ENCODE assay signal across 9 cellular contexts in genomic region chr10:13102002-13102794, GRCh38. TPM values are rescaled to one million over a fixed set of nuclear protein-coding genes. Genes with fewer than 3 reads are reported as not detected.
A peak's percentile ranks its signal among the peaks of the same experiment; 100 is the strongest.
DNase-seq lines count a peak whose midpoint lies in the region; ATAC-seq and TF ChIP-seq lines count a peak whose summit lies in the region.
"Had no signal": no experiment of that assay in that cellular context is flagged by ENCODE, and none has a peak within 500 bp of the region (broad histone marks: within the 10 kb centered on the region; RNA-seq: fewer than 3 reads in every experiment).

No MANE protein-coding gene starts in this region.

- POLR2A ChIA-PET in Panc1 (lab: Charles Lee) = no interaction called here
- POLR2A ChIA-PET in naive thymus-derived CD8-positive, alpha-beta T cell (lab: Charles Lee) = interaction anchor here (1.0 kb wide), 1 partner anchor 196 kb away, joined by 4 read pairs; no protein-coding TSS in a partner anchor

- H3K79me2 ChIP-seq in H9 (ENCODE audit: insufficient read depth, low read length) = no peaks in the 10 kb centered on the region

- H3K4me1 Mint-ChIP-seq in CD4-positive, CD25-positive, alpha-beta regulatory T cell = peaks cover 42 to 72% (median 54%) of the 10 kb centered on the region in 4 donors
- peaks cover 31 to 61% (median 60%) of the 10 kb centered on the region in 4 donors for H3K4me1 Mint-ChIP-seq in naive thymus-derived CD8-positive, alpha-beta T cell
- peaks cover 6 to 9% of the 10 kb centered on the region in 2 experiments for H3K4me1 Mint-ChIP-seq in H9

- ATAC-seq in CD4-positive, CD25-positive, alpha-beta regulatory T cell (ENCODE audit: low read depth in 2 of 2) = no peak
- no peak for ATAC-seq in Panc1
- no peak for ATAC-seq in naive thymus-derived CD8-positive, alpha-beta T cell
- no peak for ATAC-seq in GM18909 (IDR thresholded peaks at IDR 0.05; ENCODE audit: poor library complexity, unreplicated experiment)

- H3K4me3 Mint-ChIP-seq in CD4-positive, CD25-positive, alpha-beta regulatory T cell = peak overlapping the region; percentile 76 to 95 (median 84)
- peak overlapping the region in 9 of 10 donors; percentile 1 to 59 (median 11) for H3K4me3 Mint-ChIP-seq in naive thymus-derived CD8-positive, alpha-beta T cell
- no peak overlapping the region for H3K4me3 Mint-ChIP-seq in H9

- H3K4ac ChIP-seq in H9 (ENCODE audit: low read depth, low read length) = no peak overlapping the region

- peak overlapping the region; percentile 95 for H3K27ac ChIP-seq in CD4-positive, CD25-positive, alpha-beta regulatory T cell (ENCODE audit: insufficient read depth, low read length, poor library complexity, severe bottlenecking)
- peak overlapping the region; percentile 68 for H3K27ac ChIP-seq in Panc1 (ENCODE audit: low read length)
- H3K27ac ChIP-seq in H9 (ENCODE audit: insufficient read length, low read depth, low read length) = no peak overlapping the region

- H4K91ac ChIP-seq in H9 (ENCODE audit: insufficient read length, low read depth, low read length) = no peak overlapping the region

- H3K36me3 Mint-ChIP-seq in CD4-positive, CD25-positive, alpha-beta regulatory T cell = peaks cover 19% of the 10 kb centered on the region
- peaks cover 0 to 6% (median 0%) of the 10 kb centered on the region in 3 donors for H3K36me3 Mint-ChIP-seq in naive thymus-derived CD8-positive, alpha-beta T cell
- H3K36me3 Mint-ChIP-seq in H9 (ENCODE audit: insufficient read depth in 1 of 3, low read depth in 3 of 3) = no peaks in the 10 kb centered on the region; a peak in 1 of 7 replicates

- H3K14ac ChIP-seq in H9 (ENCODE audit: insufficient read depth, low read length) = no peak overlapping the region

- no peak overlapping the region for H2BK12ac ChIP-seq in H9 (ENCODE audit: insufficient read length, low read depth, low read length)

- no peaks in the 10 kb centered on the region for H3K9me3 ChIP-seq in CD4-positive, CD25-positive, alpha-beta regulatory T cell (ENCODE audit: control insufficient read depth in 2 of 2, low read length in 2 of 2)
- H3K9me3 ChIP-seq in Panc1 (ENCODE audit: control insufficient read depth, insufficient read depth, low read depth, low read length) (no peaks in the 10 kb centered on the region), H9 (ENCODE audit: control insufficient read depth, low read depth, low read length) (no peaks in the 10 kb centered on the region)

- H3K23me2 ChIP-seq in H9 (ENCODE audit: insufficient read length, low read depth, low read length, poor library complexity, severe bottlenecking) = peaks cover 11% of the 10 kb centered on the region

- intact Hi-C loops in Panc1 (cut with micrococcal nuclease; ENCODE audit: unreplicated experiment) = no loop called here

- H2AK5ac ChIP-seq in H9 (ENCODE audit: insufficient read length, low read length) = no peak overlapping the region

- no peaks in the 10 kb centered on the region for H3K9me3 Mint-ChIP-seq in CD4-positive, CD25-positive, alpha-beta regulatory T cell
- H3K9me3 Mint-ChIP-seq in naive thymus-derived CD8-positive, alpha-beta T cell = no peaks in the 10 kb centered on the region
- H3K9me3 Mint-ChIP-seq in H9 = no peaks in the 10 kb centered on the region

- H2BK20ac ChIP-seq in H9 (ENCODE audit: low read depth, low read length, poor library complexity, severe bottlenecking) = no peak overlapping the region

- no peak overlapping the region for H4K8ac ChIP-seq in H9 (replicated peaks; ENCODE audit: insufficient read length, low read depth, low read length)

- H2AFZ ChIP-seq in H9 (ENCODE audit: low read length) = no peak overlapping the region

- no peaks in the 10 kb centered on the region for H4K20me1 ChIP-seq in H9 (ENCODE audit: control insufficient read depth, insufficient read depth, insufficient read length)

- no peak overlapping the region for H3K18ac ChIP-seq in H9 (ENCODE audit: insufficient read length, low read depth, low read length)

- H2BK15ac ChIP-seq in H9 (ENCODE audit: low read depth, low read length) = no peak overlapping the region

- CTCF ChIA-PET in Panc1 (lab: Charles Lee) = no interaction called here

- H3K23ac ChIP-seq in H9 (ENCODE audit: insufficient read length, low read depth, low read length) = no peak overlapping the region

- TF ChIP-seq POLR2A in erythroblast (IDR thresholded peaks at IDR 0.05; ENCODE audit: low read length) = no peak

- H3K27ac Mint-ChIP-seq in CD4-positive, CD25-positive, alpha-beta regulatory T cell = peak overlapping the region; percentile 90 to 98 (median 95)
- peak overlapping the region; percentile 41 to 86 (median 72) for H3K27ac Mint-ChIP-seq in naive thymus-derived CD8-positive, alpha-beta T cell
- no peak overlapping the region for H3K27ac Mint-ChIP-seq in H9

- H3K27me3 Mint-ChIP-seq in CD4-positive, CD25-positive, alpha-beta regulatory T cell = no peaks in the 10 kb centered on the region
- H3K27me3 Mint-ChIP-seq in naive thymus-derived CD8-positive, alpha-beta T cell = no peaks in the 10 kb centered on the region
- peaks cover 12% of the 10 kb centered on the region for H3K27me3 Mint-ChIP-seq in H9 (ENCODE audit: low read depth)

- no peaks in the 10 kb centered on the region for H3K79me1 ChIP-seq in H9 (ENCODE audit: insufficient read depth, low read depth, low read length, poor library complexity, severe bottlenecking)

- no peak overlapping the region for H3T11ph ChIP-seq in H9 (ENCODE audit: low read length)

- no peak for DNase-seq in CD4-positive, CD25-positive, alpha-beta regulatory T cell
- DNase-seq in Panc1 (ENCODE audit: low read depth, low spot score) (no peak), erythroblast (lab: John Stamatoyannopoulos, UW) (peak; percentile 16 to 37), H9 (no peak), T-helper 9 cell (no peak)
- no peak for DNase-seq in naive thymus-derived CD8-positive, alpha-beta T cell
- DNase-seq in stimulated activated CD4-positive, alpha-beta T cell treated with anti-CD3 and anti-CD28 coated beads, Interleukin-2, amount 100 ng/mL, for 48 hours = no peak
- DNase-seq: NCI-H2029 had no signal

- no peak overlapping the region for H2BK120ac ChIP-seq in H9 (ENCODE audit: low read depth, low read length, poor library complexity, severe bottlenecking)

- H3K4me3 ChIP-seq in CD4-positive, CD25-positive, alpha-beta regulatory T cell (ENCODE audit: low read depth, low read length) = peak overlapping the region; percentile 90
- H3K4me3 ChIP-seq in Panc1 (ENCODE audit: low read depth in 2 of 2, low read length in 2 of 2) = peak overlapping the region; percentile 24 to 40

- H3K9ac ChIP-seq in H9 (ENCODE audit: extremely low read depth, insufficient read length, low read length) = no peak overlapping the region

- H3K36me3 ChIP-seq in CD4-positive, CD25-positive, alpha-beta regulatory T cell (ENCODE audit: control insufficient read depth, insufficient read depth, low read length) = peaks cover 11% of the 10 kb centered on the region
- H3K36me3 ChIP-seq in Panc1 (ENCODE audit: control insufficient read depth, insufficient read depth, low read length) = no peaks in the 10 kb centered on the region

- H3K56ac ChIP-seq in H9 (ENCODE audit: insufficient read length, low read depth, low read length) = no peak overlapping the region

- no TSS peak for BruUV-seq in Panc1 (replicated peaks; lab: Mats Ljungman, UMichigan)

- no peak overlapping the region for H3K4me2 ChIP-seq in H9 (ENCODE audit: insufficient read depth, insufficient read length, low read length)

- H2BK5ac ChIP-seq in H9 (ENCODE audit: insufficient read length, low read length) = no peak overlapping the region

- H3K4me1 ChIP-seq in CD4-positive, CD25-positive, alpha-beta regulatory T cell (ENCODE audit: control insufficient read depth, insufficient read depth, low read length, poor library complexity, severe bottlenecking) = peaks cover 67% of the 10 kb centered on the region
- H3K4me1 ChIP-seq in Panc1 (ENCODE audit: control insufficient read depth, insufficient read depth, low read length) (peaks cover 7% of the 10 kb centered on the region), H9 (ENCODE audit: insufficient read depth, low read length) (no peaks in the 10 kb centered on the region)

- TF ChIP-seq CTCF in Panc1 (IDR thresholded peaks at IDR 0.05) (no peak), H9 (conservative IDR thresholded peaks at IDR 0.05) (no peak)

- WGBS in H9 (ENCODE audit: extremely low coverage, insufficient read length, low lambda C conversion rate) = no CpG with 5 or more reads among the region's 13 CpGs

- no peaks in the 10 kb centered on the region for H3K27me3 ChIP-seq in CD4-positive, CD25-positive, alpha-beta regulatory T cell (ENCODE audit: control insufficient read depth, insufficient read depth, low read length)
- no peaks in the 10 kb centered on the region for H3K27me3 ChIP-seq in Panc1 (ENCODE audit: control insufficient read depth, insufficient read depth, low read length)
- no peaks in the 10 kb centered on the region; the same call in 1 of the 2 replicates for H3K27me3 ChIP-seq in H9 (ENCODE audit: insufficient read depth, low read length)

- in situ Hi-C loops in Panc1 (cut with HindIII; ENCODE audit: low pct_unique_long_range_greater_than_20kb, low sequenced_read_pairs) = no loop called here

- no peak overlapping the region for H4K5ac ChIP-seq in H9 (ENCODE audit: insufficient read length, low read depth, low read length)

RNA-seq across cellular contexts. Expression of gene OPTN, which starts 2.2 kb away (rescaled TPM):
- 209 TPM for total RNA-seq in CD4-positive, CD25-positive, alpha-beta regulatory T cell
- 100 to 1,000 TPM in 2 of 4 donors, 10 to 100 TPM in 2; 71.9 to 113 (median 88.2) TPM for polyA plus RNA-seq in CD4-positive, CD25-positive, alpha-beta regulatory T cell
- total RNA-seq in Panc1 (2021; ENCODE audit: unreplicated experiment) (66.8 TPM), H9 (2021) (13.6 and 16.1 TPM in 2 replicates)
- 101 TPM for polyA plus RNA-seq in Panc1 (2012; ENCODE audit: insufficient read length)
- total RNA-seq in naive thymus-derived CD8-positive, alpha-beta T cell = 10 to 100 TPM; 43.9 to 52.1 TPM
- 10 to 100 TPM; 25.8 to 35.1 (median 27.1) TPM for polyA plus RNA-seq in naive thymus-derived CD8-positive, alpha-beta T cell

RNA-seq across cellular contexts. Expression of gene MCM10, which starts 59.2 kb away (rescaled TPM):
- 2.1 TPM for total RNA-seq in CD4-positive, CD25-positive, alpha-beta regulatory T cell
- 1 to 10 TPM in 1 of 4 donors, under 1 TPM in 3; 0.19 to 1.4 (median 0.43) TPM for polyA plus RNA-seq in CD4-positive, CD25-positive, alpha-beta regulatory T cell
- total RNA-seq in Panc1 (2021; ENCODE audit: unreplicated experiment) (22.8 TPM), H9 (2021) (63.9 and 67.4 TPM in 2 replicates)
- 5.2 TPM for polyA plus RNA-seq in Panc1 (2012; ENCODE audit: insufficient read length)
- under 1 TPM in 1 of 2 experiments, not detected in 1; 0.34 TPM for total RNA-seq in naive thymus-derived CD8-positive, alpha-beta T cell
- not detected for polyA plus RNA-seq in naive thymus-derived CD8-positive, alpha-beta T cell

Comparison
In these comparisons a context has a peak if more than half of its experiments do, and no peak if none do; other contexts are left out.
1. DNase-seq: peak in erythroblast (2 of 2); none in CD4-positive, CD25-positive, alpha-beta regulatory T cell (0 of 3), Panc1 (single experiment), naive thymus-derived CD8-positive, alpha-beta T cell (0 of 10), stimulated activated CD4-positive, alpha-beta T cell treated with anti-CD3 and anti-CD28 coated beads, Interleukin-2, amount 100 ng/mL, for 48 hours (0 of 2), H9 (single experiment) and T-helper 9 cell (single experiment).
2. H3K27ac Mint-ChIP-seq: peak in CD4-positive, CD25-positive, alpha-beta regulatory T cell (3 of 3) and naive thymus-derived CD8-positive, alpha-beta T cell (10 of 10); none in H9 (0 of 3).
3. H3K4me3 Mint-ChIP-seq: peak in CD4-positive, CD25-positive, alpha-beta regulatory T cell (4 of 4) and naive thymus-derived CD8-positive, alpha-beta T cell (9 of 10); none in H9 (0 of 2).